Comparison of ENCODE assay signal across 8 cellular contexts in the genomic region with DNA sequence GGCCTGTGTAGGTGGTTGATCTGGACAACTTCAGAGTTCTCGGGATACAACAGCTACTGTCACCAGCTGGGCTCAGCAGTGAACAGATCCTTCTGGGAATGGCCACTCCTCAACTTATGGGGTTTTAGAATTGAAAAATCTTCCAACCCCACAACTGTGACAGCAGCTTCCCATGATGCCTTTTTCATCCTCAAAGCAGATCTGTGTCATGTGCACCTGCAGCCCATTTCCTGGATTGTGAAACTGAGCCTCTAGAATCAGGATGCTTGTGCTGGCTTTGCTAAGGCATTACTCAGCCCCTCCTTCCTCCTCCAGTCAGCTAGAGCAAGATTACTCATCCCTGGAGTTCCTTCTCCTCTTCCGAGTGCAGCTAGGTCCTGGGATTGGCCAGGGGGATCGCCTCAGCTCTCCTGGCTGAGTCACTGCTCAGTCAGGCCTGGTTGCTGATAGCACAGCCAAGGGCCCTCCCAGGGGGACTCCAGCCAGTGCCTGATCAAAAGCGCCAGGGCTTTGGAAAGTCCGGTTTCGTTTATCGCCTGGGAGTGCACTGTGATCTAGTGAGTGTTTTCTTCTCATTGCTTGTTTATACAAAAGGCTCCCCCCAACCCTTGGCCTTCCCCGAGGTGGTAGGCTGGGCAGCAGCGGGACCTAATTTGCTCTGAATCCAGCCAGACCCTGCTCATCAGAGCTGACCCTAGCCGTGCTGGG. TPM values are rescaled to one million over a fixed set of nuclear protein-coding genes. Genes with fewer than 3 reads are reported as not detected.
A peak's percentile ranks its signal among the peaks of the same experiment; 100 is the strongest.
DNase-seq lines count a peak whose midpoint lies in the region; TF ChIP-seq lines count a peak whose summit lies in the region.

No MANE protein-coding gene starts in this region.

- no peaks in the 10 kb centered on the region for H3K9me3 ChIP-seq in HEK293 (ENCODE audit: control insufficient read depth, insufficient read depth, low read depth, low read length)
- H3K9me3 ChIP-seq in MM.1S (replicated peaks; ENCODE audit: insufficient read depth, low read length), result no peaks in the 10 kb centered on the region
- H3K9me3 ChIP-seq in neural progenitor cell (ENCODE audit: low read depth), result no peaks in the 10 kb centered on the region

- H3K4me3 Mint-ChIP-seq in neural progenitor cell, result peak overlapping the region; percentile 86

- H3K4me1 ChIP-seq in HEK293 (ENCODE audit: control insufficient read depth, insufficient read depth, low read length), result 0 out of 2 replicates have a peak, but pooled peaks cover 5% of the 10 kb centered on the region
- H3K4me1 ChIP-seq in MM.1S (ENCODE audit: low read length), result peaks cover 30% of the 10 kb centered on the region
- H3K4me1 ChIP-seq in neural progenitor cell, result peaks cover 25% of the 10 kb centered on the region

- H3K9ac ChIP-seq in MM.1S (ENCODE audit: low read length), result peak overlapping the region; percentile 77
- no peak overlapping the region for H3K9ac ChIP-seq in neural progenitor cell

- peaks cover 71% of the 10 kb centered on the region for H3K4me1 Mint-ChIP-seq in neural progenitor cell

- H3K27me3 Mint-ChIP-seq in neural progenitor cell (ENCODE audit: insufficient read depth, low read depth), result peaks cover 5% of the 10 kb centered on the region

- H3F3A ChIP-seq in MM.1S (ENCODE audit: insufficient read depth, low read length) (peaks cover 53% of the 10 kb centered on the region), neural progenitor cell (ENCODE audit: low read depth) (peaks cover 22% of the 10 kb centered on the region)

- CTCF ChIA-PET in HEK293 (lab: Yijun Ruan, JAX), result interaction anchor here (0.5 to 2.6 kb wide), 13 partner anchors 10 to 729 kb away, joined by 3 to 17 read pairs (median 4); no protein-coding TSS in a partner anchor

- TF ChIP-seq CTCF in HEK293 (tag by site-specific recombination; IDR thresholded peaks at IDR 0.05) (no peak), MM.1S (IDR thresholded peaks at IDR 0.05; ENCODE audit: low read length) (no peak), neural progenitor cell (IDR thresholded peaks at IDR 0.05) (no peak)

- H3K27ac ChIP-seq in HEK293 (ENCODE audit: extremely low read depth, low read depth, low read length), result peak overlapping the region; percentile 7; the same call in 1 of the 2 replicates
- peak overlapping the region; percentile 97 for H3K27ac ChIP-seq in MM.1S (ENCODE audit: low read length)
- no peak overlapping the region for H3K27ac ChIP-seq in neural progenitor cell
- peak overlapping the region; percentile 74 for H3K27ac ChIP-seq in substantia nigra (ENCODE audit: low read depth, low read length, poor library complexity, severe bottlenecking)

- POLR2A ChIA-PET in HEK293 (lab: Yijun Ruan, JAX), result interaction anchor here (1.0 to 1.3 kb wide), 2 partner anchors 9 to 56 kb away, joined by 4 to 8 read pairs; no protein-coding TSS in a partner anchor

- H3K9me2 ChIP-seq in MM.1S (replicated peaks; ENCODE audit: insufficient read depth, low read length), result no peaks in the 10 kb centered on the region

- peaks cover 41% of the 10 kb centered on the region for H3K79me2 ChIP-seq in MM.1S (ENCODE audit: low read length)
- H3K79me2 ChIP-seq in neural progenitor cell (ENCODE audit: low read depth), result peaks cover 23% of the 10 kb centered on the region

- in situ Hi-C loops in G401 (cut with HindIII; ENCODE audit: low sequenced_read_pairs), result no loop called here

- H3K27ac Mint-ChIP-seq in neural progenitor cell, result peak overlapping the region; percentile 97

- peaks cover 3% of the 10 kb centered on the region for H3K9me3 Mint-ChIP-seq in neural progenitor cell

- H3K4me3 ChIP-seq in HEK293 (ENCODE audit: low read depth, low read length) (no peak overlapping the region), MM.1S (ENCODE audit: low read length) (peak overlapping the region; percentile 47), neural progenitor cell (no peak overlapping the region)

- H3K36me3 ChIP-seq in HEK293 (ENCODE audit: control insufficient read depth in 2 of 2, insufficient read depth in 1 of 2, low read length in 2 of 2) (no peaks in the 10 kb centered on the region), MM.1S (replicated peaks; ENCODE audit: insufficient read depth, low read length) (no peaks in the 10 kb centered on the region), neural progenitor cell (no peaks in the 10 kb centered on the region)

- DNase-seq in G401 (ENCODE audit: low spot score), result peak; percentile 95
- DNase-seq in MM.1S, result peak; percentile 69
- DNase-seq in SHP77 (lab: John Stamatoyannopoulos, UW), result peak; percentile 93 to 95
- peak; percentile 62 for DNase-seq in activated effector memory CD4-positive, alpha-beta T cell treated with Interleukin-2 at 50 U/mL for 16 hours
- peak; percentile 99 for DNase-seq in fibroblast of the conjunctiva (ENCODE audit: low read depth)
- DNase-seq in neural progenitor cell (ENCODE audit: low spot score), result peak; percentile 91
- peak; percentile 13 to 92 (median 75) for DNase-seq in substantia nigra (lab: John Stamatoyannopoulos, UW)

- H4K20me1 ChIP-seq in MM.1S (ENCODE audit: insufficient read depth, low read length) (no peaks in the 10 kb centered on the region), neural progenitor cell (ENCODE audit: low read depth) (peaks cover 21% of the 10 kb centered on the region)

- H3K4me2 ChIP-seq in MM.1S (ENCODE audit: low read depth, low read length) (peak overlapping the region; percentile 82), neural progenitor cell (peak overlapping the region; percentile 53)

- H3K27me3 ChIP-seq in MM.1S (replicated peaks; ENCODE audit: insufficient read depth, low read length) (no peaks in the 10 kb centered on the region), neural progenitor cell (no peaks in the 10 kb centered on the region)

- H2AFZ ChIP-seq in MM.1S (ENCODE audit: low read length) (peak overlapping the region; percentile 49), neural progenitor cell (replicated peaks) (no peak overlapping the region)

- peaks cover 2% of the 10 kb centered on the region for H3K36me3 Mint-ChIP-seq in neural progenitor cell

TF ChIP-seq in HEK293, 187 proteins besides CTCF, POLR2A, EP300 and RAD21 (continues in another document):
- peak; percentile 85 for TF ChIP-seq KLF17 (tag by site-specific recombination; IDR thresholded peaks at IDR 0.05)
- no peak for TF ChIP-seq RBAK (tag by site-specific recombination; IDR thresholded peaks at IDR 0.05)
- no peak for TF ChIP-seq ZNF221 (tag by site-specific recombination; IDR thresholded peaks at IDR 0.05; ENCODE audit: borderline replicate concordance)
- TF ChIP-seq ZSCAN18 (tag by site-specific recombination; IDR thresholded peaks at IDR 0.05), result no peak
- TF ChIP-seq ZNF777 (tag by site-specific recombination; IDR thresholded peaks at IDR 0.05; ENCODE audit: borderline replicate concordance), result no peak
- TF ChIP-seq MYNN (tag by site-specific recombination; IDR thresholded peaks at IDR 0.05; ENCODE audit: borderline replicate concordance), result no peak
- TF ChIP-seq ZNF629 (tag by site-specific recombination; IDR thresholded peaks at IDR 0.05), result peak; percentile 77
- peak; percentile 63; the same call in 1 of the 2 replicates for TF ChIP-seq ZNF76 (tag by site-specific recombination; IDR thresholded peaks at IDR 0.05; ENCODE audit: borderline replicate concordance, low read depth)
- no peak; the same call in 1 of the 2 replicates for TF ChIP-seq TCF7L2 (IDR thresholded peaks at IDR 0.05; ENCODE audit: borderline replicate concordance, low read depth, low read length)
- TF ChIP-seq ZNF558 (tag by site-specific recombination; IDR thresholded peaks at IDR 0.05), result peak; percentile 50; the same call in 1 of the 2 replicates
- no peak for TF ChIP-seq ZNF654 (tag by site-specific recombination; IDR thresholded peaks at IDR 0.05; ENCODE audit: low read depth)
- peak; percentile 86 for TF ChIP-seq ZEB2 (tag by site-specific recombination; IDR thresholded peaks at IDR 0.05)
- TF ChIP-seq KLF7 (tag by site-specific recombination; IDR thresholded peaks at IDR 0.05; ENCODE audit: borderline replicate concordance), result no peak; the same call in 1 of the 2 replicates
- peak; percentile 94 for TF ChIP-seq ZNF600 (tag by site-specific recombination; IDR thresholded peaks at IDR 0.05)
- no peak for TF ChIP-seq ZNF473 (tag by site-specific recombination; IDR thresholded peaks at IDR 0.05)
- no peak for TF ChIP-seq ZNF184 (tag by site-specific recombination; IDR thresholded peaks at IDR 0.05)
- TF ChIP-seq ZNF214 (tag by site-specific recombination; IDR thresholded peaks at IDR 0.05; ENCODE audit: borderline replicate concordance), result no peak
- TF ChIP-seq BCL11B (tag by site-specific recombination; IDR thresholded peaks at IDR 0.05; ENCODE audit: low read depth), result no peak

RNA-seq across cellular contexts. Expression of gene LPIN1, which starts 2.4 kb away (rescaled TPM):
- 12.7 and 30.4 TPM in 2 replicates for total RNA-seq in G401 (2014; rRNA removed; shearing (Covaris generic))
- 18.0 and 22.9 TPM in 2 replicates for total RNA-seq in neural progenitor cell (ENCODE audit: low replicate concordance)
